28 cellular contexts compared by ENCODE assay signal in genomic region chr22:45908961-45909360, GRCh38.
"Had no signal": no experiment of that assay in that cellular context is flagged by ENCODE, and none has a peak within 500 bp of the region (broad histone marks: within the 10 kb centered on the region; RNA-seq: fewer than 3 reads in every experiment).

No MANE protein-coding gene starts in this region.

- FAIRE-seq: bronchial epithelial cell, colon, pancreas, small intestine, TTC549 had no signal

- H3K4me1 ChIP-seq: pancreas, prostate gland had no signal

- ATAC-seq: foreskin keratinocyte; heart right ventricle; pancreas; sciatic nerve; stimulated activated memory B cell treated with anti-CD40 and anti-IgM and Interleukin-4, amounts not matched to agents 10 μg/mL and 1 μg/mL and 100 μg/mL, for 72 hours; stimulated activated naive CD8-positive, alpha-beta T cell treated with anti-CD3 and anti-CD28 coated beads, Interleukin-15, amount 100 ng/mL, for 72 hours had no signal

- H3K4me3 ChIP-seq: esophagus muscularis mucosa, heart right ventricle, pancreas, prostate gland, upper lobe of left lung had no signal

- H3K27me3 ChIP-seq: pancreas, upper lobe of left lung had no signal

- DNase-seq: activated CD4-positive, alpha-beta T cell treated with anti-CD3 and anti-CD28 coated beads for 4 hours; activated CD4-positive, alpha-beta T cell treated with anti-CD3 and anti-CD28 coated beads, Interleukin-2, amount 50 U/mL, for 4 hours; activated CD8-positive, alpha-beta memory T cell treated with anti-CD3 and anti-CD28 coated beads for 24 hours; activated effector memory CD4-positive, alpha-beta T cell treated with Interleukin-2 at 50 U/mL for 16 hours; activated naive CD4-positive, alpha-beta T cell treated with Interleukin-2 at 50 U/mL for 16 hours; anterior cingulate cortex; dermis blood vessel endothelial cell; effector CD4-positive, alpha-beta T cell; foreskin keratinocyte; heart right ventricle; naive B cell; nephron progenitor cell; nucleus accumbens; pancreas; retina; small intestine; stimulated activated CD4-positive, alpha-beta T cell treated with anti-CD3 and anti-CD28 coated beads, Interleukin-4, amount 100 ng/mL, for 4 hours; stimulated activated CD8-positive, alpha-beta memory T cell treated with anti-CD3 and anti-CD28 coated beads, Interleukin-4, amount 100 ng/mL, for 48 hours; stimulated activated naive CD8-positive, alpha-beta T cell treated with anti-CD3 and anti-CD28 coated beads, Interleukin-15, amount 100 ng/mL, for 72 hours had no signal

- H3K27ac ChIP-seq: esophagus muscularis mucosa, foreskin keratinocyte, heart right ventricle, pancreas, prostate gland, upper lobe of left lung, VCaP had no signal

- H3K36me3 ChIP-seq: esophagus muscularis mucosa, heart right ventricle, pancreas, prostate gland, upper lobe of left lung had no signal

- H3K9me3 ChIP-seq: pancreas, prostate gland, upper lobe of left lung had no signal
